ENCODE assay signal across 17 cellular contexts in the genomic region with DNA sequence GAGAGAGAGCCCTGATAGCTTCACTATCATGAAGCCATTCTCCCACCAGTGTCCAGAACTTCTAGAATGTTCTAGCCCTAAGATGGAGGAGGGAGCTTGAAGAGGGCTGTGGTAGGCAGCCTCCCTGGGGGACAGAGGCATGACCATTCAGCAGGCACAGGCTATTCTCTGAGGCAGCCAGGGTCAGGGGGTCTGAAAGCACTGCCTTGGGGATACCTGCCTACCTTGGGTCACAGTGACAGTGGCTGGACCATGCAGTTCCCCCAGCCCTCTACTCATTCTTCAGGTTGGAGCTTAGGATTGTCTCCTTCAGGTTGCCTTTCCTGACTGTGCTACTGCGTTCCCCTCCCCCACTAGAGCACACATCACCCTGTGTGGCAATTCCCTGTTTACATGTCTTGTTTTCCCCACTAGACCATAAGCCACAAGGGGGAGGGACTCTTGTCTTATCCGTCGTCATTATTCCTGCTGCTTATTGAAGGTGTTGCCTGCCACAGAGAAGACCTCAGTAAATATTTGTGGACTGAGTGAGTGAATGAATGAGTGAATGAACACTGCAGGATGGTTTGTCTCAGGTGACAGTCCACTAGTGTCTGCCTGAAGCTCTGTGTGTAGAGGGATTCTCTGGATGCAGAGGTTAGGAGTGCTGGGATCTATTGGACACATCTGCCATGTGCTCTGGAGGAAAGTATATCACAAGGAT. TPM values are rescaled to one million over a fixed set of nuclear protein-coding genes. Genes with fewer than 3 reads are reported as not detected.
DNase-seq lines count a peak whose midpoint lies in the region; ATAC-seq, FAIRE-seq and TF ChIP-seq lines count a peak whose summit lies in the region.
"Had no signal": no experiment of that assay in that cellular context is flagged by ENCODE, and none has a peak within 500 bp of the region (broad histone marks: within the 10 kb centered on the region; RNA-seq: fewer than 3 reads in every experiment).

No MANE protein-coding gene starts in this region.

- TF ChIP-seq CTCF in CD8-positive, alpha-beta T cell (IDR thresholded peaks at IDR 0.05), result no peak
- TF ChIP-seq CTCF in Loucy (conservative IDR thresholded peaks at IDR 0.05; ENCODE audit: low read length) (no peak), astrocyte (IDR thresholded peaks at IDR 0.05; ENCODE audit: insufficient read depth, low read depth, low read length) (no peak)

- H3K79me2 ChIP-seq in Loucy (ENCODE audit: insufficient read depth, low read length) (peaks cover 66% of the 10 kb centered on the region), astrocyte (ENCODE audit: insufficient read depth, low read length) (peaks cover 43% of the 10 kb centered on the region)

- H3K27me3 ChIP-seq in CD8-positive, alpha-beta T cell (ENCODE audit: insufficient read depth, low read length), result no peaks in the 10 kb centered on the region
- no peaks in the 10 kb centered on the region for H3K27me3 ChIP-seq in Loucy (ENCODE audit: insufficient read depth, low read length, poor library complexity, severe bottlenecking)
- H3K27me3 ChIP-seq in astrocyte (ENCODE audit: insufficient read depth, low read length), result no peaks in the 10 kb centered on the region
- H3K27me3 ChIP-seq: gastroesophageal sphincter, stomach had no signal

- H4K20me1 ChIP-seq in Loucy (ENCODE audit: insufficient read depth, low read length, poor library complexity, severe bottlenecking) (peaks cover 26% of the 10 kb centered on the region), astrocyte (ENCODE audit: insufficient read depth, low read length) (peaks cover 54% of the 10 kb centered on the region)

- peaks cover 82% of the 10 kb centered on the region for H3K4me1 Mint-ChIP-seq in CD8-positive, alpha-beta T cell (ENCODE audit: low read depth)
- H3K4me1 Mint-ChIP-seq in astrocyte (ENCODE audit: low read depth, unreplicated experiment), result peaks cover 15% of the 10 kb centered on the region
- peaks cover 55 to 64% (median 56%) of the 10 kb centered on the region in 3 donors for H3K4me1 Mint-ChIP-seq in naive B cell

- H3K27me3 Mint-ChIP-seq in CD8-positive, alpha-beta T cell (ENCODE audit: low read depth), result no peaks in the 10 kb centered on the region
- H3K27me3 Mint-ChIP-seq in astrocyte (ENCODE audit: low read depth, unreplicated experiment) (no peaks in the 10 kb centered on the region), naive B cell (no peaks in the 10 kb centered on the region)

- H3K27ac Mint-ChIP-seq in CD8-positive, alpha-beta T cell, result peak overlapping the region; percentile 100
- H3K27ac Mint-ChIP-seq in astrocyte (ENCODE audit: unreplicated experiment) (no peak overlapping the region), naive B cell (peak overlapping the region; percentile 20 to 100 (median 82))

- H3K4me3 Mint-ChIP-seq in CD8-positive, alpha-beta T cell, result no peak overlapping the region
- H3K4me3 Mint-ChIP-seq in astrocyte (ENCODE audit: unreplicated experiment) (peak overlapping the region; percentile 58), naive B cell (peak overlapping the region in 2 of 8 donors; percentile 6 to 57)

- H3K4me3 ChIP-seq in CD8-positive, alpha-beta T cell (ENCODE audit: low read depth, low read length), result no peak overlapping the region
- H3K4me3 ChIP-seq in Loucy (ENCODE audit: low read length, poor library complexity, severe bottlenecking), result peak overlapping the region; percentile 30
- no peak overlapping the region for H3K4me3 ChIP-seq in astrocyte (ENCODE audit: insufficient read depth, low read depth, low read length)
- H3K4me3 ChIP-seq: gastroesophageal sphincter, smooth muscle cell, stomach had no signal

- H3K9me3 Mint-ChIP-seq in CD8-positive, alpha-beta T cell, result no peaks in the 10 kb centered on the region
- H3K9me3 Mint-ChIP-seq in astrocyte (ENCODE audit: unreplicated experiment) (no peaks in the 10 kb centered on the region), naive B cell (no peaks in the 10 kb centered on the region)

- H3K36me3 ChIP-seq in CD8-positive, alpha-beta T cell (ENCODE audit: insufficient read depth, low read length), result peaks cover 16% of the 10 kb centered on the region
- H3K36me3 ChIP-seq in Loucy (ENCODE audit: insufficient read depth, low read length) (peaks cover 22% of the 10 kb centered on the region; the same call in 1 of the 2 replicates), astrocyte (ENCODE audit: insufficient read depth, low read length) (peaks cover 20% of the 10 kb centered on the region)

- H3K4me2 ChIP-seq in Loucy (ENCODE audit: low read depth, low read length, poor library complexity, severe bottlenecking) (peak overlapping the region; percentile 57), astrocyte (ENCODE audit: low read length) (no peak overlapping the region)
- H3K4me2 ChIP-seq: smooth muscle cell had no signal

- H3K36me3 Mint-ChIP-seq in CD8-positive, alpha-beta T cell, result peaks cover 63% of the 10 kb centered on the region
- H3K36me3 Mint-ChIP-seq in astrocyte (ENCODE audit: low read depth, unreplicated experiment) (peaks cover 25% of the 10 kb centered on the region), naive B cell (no peaks in the 10 kb centered on the region)

- H3K27ac ChIP-seq in CD8-positive, alpha-beta T cell (ENCODE audit: low read depth, low read length), result peak overlapping the region; percentile 15
- no peak overlapping the region for H3K27ac ChIP-seq in astrocyte (ENCODE audit: low read depth, low read length)
- H3K27ac ChIP-seq: gastroesophageal sphincter had no signal

- ATAC-seq in CD8-positive, alpha-beta T cell, result no peak
- ATAC-seq in naive B cell (ENCODE audit: low read depth in 2 of 2) (no peak), GM21786 (IDR thresholded peaks at IDR 0.05; ENCODE audit: unreplicated experiment) (no peak), HG02763 (IDR thresholded peaks at IDR 0.05; ENCODE audit: unreplicated experiment) (no peak), GM19328 (IDR thresholded peaks at IDR 0.05; ENCODE audit: unreplicated experiment) (no peak)
- ATAC-seq: activated CD4-positive, CD25-positive, alpha-beta regulatory T cell treated with anti-CD3 and anti-CD28 coated beads, Interleukin-2, amount 50 U/mL, for 24 hours; gastroesophageal sphincter; Panc1 had no signal

- CTCF ChIA-PET in CD8-positive, alpha-beta T cell (lab: Charles Lee), result interaction anchor here (0.7 to 7.0 kb wide), 9 partner anchors 8 to 233 kb away, joined by 3 to 72 read pairs (median 7); a partner anchor contains a TSS

- FAIRE-seq in astrocyte (lab: Jason Lieb, UNC), result no peak

- no peaks in the 10 kb centered on the region for H3K9me3 ChIP-seq in CD8-positive, alpha-beta T cell (ENCODE audit: low read length)
- H3K9me3 ChIP-seq in Loucy (ENCODE audit: insufficient read depth, low read depth, low read length), result no peaks in the 10 kb centered on the region
- no peaks in the 10 kb centered on the region for H3K9me3 ChIP-seq in astrocyte (ENCODE audit: insufficient read depth, low read depth, low read length)
- H3K9me3 ChIP-seq: gastroesophageal sphincter, stomach had no signal

- peaks cover 65% of the 10 kb centered on the region for H3K4me1 ChIP-seq in CD8-positive, alpha-beta T cell (ENCODE audit: insufficient read depth, low read length)
- H3K4me1 ChIP-seq in Loucy (ENCODE audit: insufficient read depth, low read length, poor library complexity, severe bottlenecking), result peaks cover 67% of the 10 kb centered on the region
- H3K4me1 ChIP-seq in astrocyte (ENCODE audit: insufficient read depth, low read length), result no peaks in the 10 kb centered on the region

- H3K9me2 ChIP-seq in Loucy (replicated peaks; ENCODE audit: low read depth, low read length), result no peaks in the 10 kb centered on the region

- no peak for DNase-seq in CD8-positive, alpha-beta T cell
- DNase-seq in astrocyte (ENCODE audit: low read depth) (no peak), naive B cell (no peak), NK-92 (lab: John Stamatoyannopoulos, UW; ENCODE audit: unreplicated experiment) (no peak)
- DNase-seq: EL, H7, NCI-H1436 treated with DMSO at 0.1 percent for 48 hours, stomach had no signal

- H2AFZ ChIP-seq in Loucy (ENCODE audit: low read length), result no peak overlapping the region
- H2AFZ ChIP-seq in astrocyte (ENCODE audit: low read depth, low read length), result no peak overlapping the region

- POLR2A ChIA-PET in CD8-positive, alpha-beta T cell (lab: Charles Lee), result interaction anchor here (0.8 kb wide), 1 partner anchor 331 kb away, joined by 3 read pairs; no protein-coding TSS in a partner anchor

- H3K9ac ChIP-seq in Loucy (ENCODE audit: low read depth, low read length, poor library complexity, severe bottlenecking) (peak overlapping the region; percentile 7), astrocyte (ENCODE audit: low read length) (no peak overlapping the region)

- intact Hi-C loops in CD8-positive, alpha-beta T cell (cut with DNase I, micrococcal nuclease), result loop anchor here in 1 of 2 experiments (10.0 kb wide), 1 partner anchor 53 kb away; no protein-coding TSS in a partner anchor

- peaks cover 24% of the 10 kb centered on the region for H3F3A ChIP-seq in Loucy (ENCODE audit: low read depth)

RNA-seq across cellular contexts. Expression of a gene that starts 5.2 kb away (rescaled TPM):
- 10 to 100 TPM; 55.2 to 55.4 TPM for total RNA-seq in CD8-positive, alpha-beta T cell
- 22.3 and 22.6 TPM in 2 replicates for total RNA-seq in astrocyte
- 1 to 10 TPM; 2.2 to 7.9 (median 2.4) TPM for polyA plus RNA-seq in naive B cell (ENCODE audit: low read depth in 6 of 6)

RNA-seq across cellular contexts. Expression of a gene that starts 31.3 kb away (rescaled TPM):
- total RNA-seq in CD8-positive, alpha-beta T cell, result 1 to 10 TPM; 1.1 TPM
- total RNA-seq in astrocyte, result 5.5 and 14.5 TPM in 2 replicates
- not detected for polyA plus RNA-seq in naive B cell (ENCODE audit: low read depth in 6 of 6)
- total RNA-seq: cardiac septum had no signal

RNA-seq across cellular contexts. Expression of a gene that starts 43.9 kb away (rescaled TPM):
- 10 to 100 TPM in 1 of 2 experiments, 1 to 10 TPM in 1; 9.5 to 12.7 TPM for total RNA-seq in CD8-positive, alpha-beta T cell
- total RNA-seq in astrocyte, result 7.9 and 10.6 TPM in 2 replicates
- 10 to 100 TPM in 4 of 6 donors, 1 to 10 TPM in 2; 7.8 to 14.2 (median 10.8) TPM for polyA plus RNA-seq in naive B cell (ENCODE audit: low read depth in 6 of 6)

RNA-seq across cellular contexts. Expression of a gene that starts 58.4 kb away (rescaled TPM):
- 10 to 100 TPM; 35.1 to 37.4 TPM for total RNA-seq in CD8-positive, alpha-beta T cell
- total RNA-seq in astrocyte, result 24.5 and 25.5 TPM in 2 replicates
- 10 to 100 TPM in 3 of 6 donors, 1 to 10 TPM in 3; 3.4 to 15.1 (median 10.1) TPM for polyA plus RNA-seq in naive B cell (ENCODE audit: low read depth in 6 of 6)
